Comparison of ENCODE assay signal across 15 cellular contexts in the genomic region with DNA sequence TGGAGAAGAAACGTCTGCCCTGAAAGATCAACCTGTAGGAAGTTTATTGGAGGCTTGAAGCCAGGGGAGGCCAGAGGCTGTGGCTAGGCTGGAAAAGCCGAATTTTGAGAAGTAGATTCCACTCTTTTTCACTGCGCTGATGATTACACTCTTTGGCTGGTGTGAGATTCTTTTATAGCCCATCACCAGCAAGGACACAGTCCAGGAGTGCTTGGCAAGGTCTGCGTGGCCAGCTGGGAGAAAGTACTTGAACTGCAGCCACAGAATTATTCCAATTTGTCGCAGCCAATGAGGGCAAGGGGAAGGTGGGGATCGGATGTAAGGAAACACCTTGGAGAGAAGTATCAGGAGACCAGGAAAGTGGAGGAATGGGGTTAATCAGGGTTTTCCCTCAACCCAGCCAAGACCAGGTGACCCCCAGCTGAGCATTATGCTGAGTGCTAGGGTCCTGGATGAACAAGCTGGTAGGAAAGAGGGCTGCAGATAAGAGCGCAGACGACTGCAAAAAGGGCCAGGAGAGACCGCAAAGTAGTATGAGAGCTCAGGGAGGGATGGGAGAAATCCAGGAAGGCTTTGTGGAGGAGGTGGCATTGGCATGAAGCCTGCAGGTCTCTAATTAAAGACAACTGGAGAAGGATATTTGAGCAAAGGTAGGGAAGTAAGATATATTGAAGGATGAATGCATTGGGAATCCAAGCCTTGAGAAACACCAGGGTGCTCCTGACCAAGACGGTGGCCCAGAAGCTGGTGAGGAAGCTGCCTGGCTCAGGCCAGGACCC. TPM values are rescaled to one million over a fixed set of nuclear protein-coding genes. Genes with fewer than 3 reads are reported as not detected.
DNase-seq lines count a peak whose midpoint lies in the region; ATAC-seq and TF ChIP-seq lines count a peak whose summit lies in the region.
"Had no signal": no experiment of that assay in that cellular context is flagged by ENCODE, and none has a peak within 500 bp of the region (broad histone marks: within the 10 kb centered on the region; RNA-seq: fewer than 3 reads in every experiment).

No MANE protein-coding gene starts in this region.

- no peaks in the 10 kb centered on the region for H3K9me3 Mint-ChIP-seq in brain
- no peaks in the 10 kb centered on the region for H3K9me3 Mint-ChIP-seq in nephron

- H3K27me3 Mint-ChIP-seq in brain, result peaks cover 4% of the 10 kb centered on the region
- H3K27me3 Mint-ChIP-seq in nephron (ENCODE audit: low read depth), result peaks cover 14% of the 10 kb centered on the region

- H3K4me1 Mint-ChIP-seq in brain (peaks cover 30% of the 10 kb centered on the region), nephron (peaks cover 39% of the 10 kb centered on the region)

- no peak for ATAC-seq in GM21526 (IDR thresholded peaks at IDR 0.05; ENCODE audit: low FRiP score, unreplicated experiment)
- no peak for ATAC-seq in left colon
- ATAC-seq: Panc1; stimulated activated naive CD8-positive, alpha-beta T cell treated with anti-CD3 and anti-CD28 coated beads, Interleukin-15, Interleukin-2, amounts not matched to agents 100 U/mL and 50 U/mL, for 24 hours had no signal

- DNase-seq in AG08396 (ENCODE audit: low spot score) (peak; percentile 22), EH (ENCODE audit: low read depth) (peak; percentile 9), erythroblast (lab: John Stamatoyannopoulos, UW) (no peak), KG1 (lab: John Stamatoyannopoulos, UW) (no peak), left colon (no peak)
- DNase-seq: activated CD8-positive, alpha-beta memory T cell treated with anti-CD3 and anti-CD28 coated beads for 24 hours; cortex of kidney; NCI-H1048; stimulated activated CD4-positive, alpha-beta T cell treated with anti-CD3 and anti-CD28 coated beads, Interleukin-4, amount 100 ng/mL, for 4 hours; stimulated activated naive CD8-positive, alpha-beta T cell treated with anti-CD3 and anti-CD28 coated beads, Interleukin-15, Interleukin-2, amounts not matched to agents 100 U/mL and 50 U/mL, for 24 hours had no signal

- H3K27ac Mint-ChIP-seq in brain, result peak overlapping the region in 3 of 5 experiments; percentile 11 to 33 (median 24)
- peak overlapping the region in 2 of 3 experiments; percentile 3 to 32 for H3K27ac Mint-ChIP-seq in nephron

- H3K36me3 Mint-ChIP-seq in brain (no peaks in the 10 kb centered on the region), nephron (ENCODE audit: low read depth) (no peaks in the 10 kb centered on the region)

- H3K4me3 Mint-ChIP-seq in brain, result peak overlapping the region in 1 of 5 experiments; percentile 13
- H3K4me3 Mint-ChIP-seq in nephron, result no peak overlapping the region

- intact Hi-C loops in left colon (cut with DNase I, micrococcal nuclease), result no loop called here

- TF ChIP-seq CTCF in brain (conservative IDR thresholded peaks at IDR 0.05), result no peak
- TF ChIP-seq CTCF in nephron (IDR thresholded peaks at IDR 0.05; ENCODE audit: unreplicated experiment in 3 of 3), result no peak

- no peak for TF ChIP-seq POLR2A in erythroblast (IDR thresholded peaks at IDR 0.05; ENCODE audit: low read length)

RNA-seq across cellular contexts. Expression of a gene that starts 44.7 kb away (rescaled TPM):
- 2.0 TPM for polyA plus RNA-seq in brain (ENCODE audit: insufficient read depth, low read depth, low replicate concordance)
- 10 to 100 TPM; 11.6 to 12.1 TPM for total RNA-seq in left colon
- total RNA-seq: HT-29 had no signal

Comparison
In these comparisons a context has a peak if more than half of its experiments do, and no peak if none do; other contexts are left out.
1. DNase-seq: peak in AG08396 (single experiment) and EH (single experiment); none in erythroblast (0 of 2), KG1 (single experiment) and left colon (0 of 2).